In the genomic region with DNA sequence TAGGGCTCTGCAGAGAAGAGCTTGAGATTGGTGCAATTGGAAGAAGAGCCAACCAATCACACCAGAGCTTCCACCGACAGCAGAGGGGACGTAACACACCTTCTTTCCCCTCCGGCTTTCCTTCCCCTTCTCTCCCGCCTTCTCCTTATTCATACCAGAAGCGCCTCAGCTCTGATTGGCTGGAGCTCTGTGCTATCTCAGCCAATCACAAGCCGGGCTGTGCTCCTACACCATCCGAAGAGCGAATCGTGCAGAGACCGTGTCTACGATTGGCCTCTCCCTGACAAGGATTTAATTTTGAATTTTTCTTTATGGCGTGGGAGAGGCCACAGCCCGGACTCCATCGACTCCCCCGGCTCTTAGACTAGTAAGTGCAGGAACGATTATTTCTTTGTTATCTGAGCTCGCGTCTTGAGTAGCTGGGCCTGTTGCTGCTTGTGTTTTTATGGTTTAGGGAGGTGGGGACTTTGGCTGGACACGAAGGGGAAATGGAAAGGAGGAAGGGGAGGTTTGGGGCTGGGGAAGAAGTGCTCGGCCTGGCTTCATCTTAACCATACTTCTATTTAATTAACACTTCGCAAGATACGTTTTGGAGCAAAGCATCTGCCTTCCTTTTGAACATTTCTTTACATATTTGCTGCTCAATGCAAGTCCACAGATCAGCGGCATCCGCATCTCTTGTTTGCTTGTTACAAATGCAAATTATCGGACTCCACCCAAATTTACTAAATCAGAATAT, we compare ENCODE assay signal across 8 cellular contexts. TPM values are rescaled to one million over a fixed set of nuclear protein-coding genes. Genes with fewer than 3 reads are reported as not detected.
DNase-seq lines count a peak whose midpoint lies in the region; ATAC-seq, FAIRE-seq and TF ChIP-seq lines count a peak whose summit lies in the region.

A gene (plus strand): TSS at position 308 of the 739 bp plus-strand sequence. CDS start 14,007 bp downstream, outside the sequence.

- H3K4me1 ChIP-seq in heart left ventricle, result peaks cover 0 to 37% (median 15%) of the 10 kb centered on the region in 12 donors

- H3K27me3 ChIP-seq in SU-DHL-6 (ENCODE audit: low read length) (no peaks in the 10 kb centered on the region), heart left ventricle (no peaks in the 10 kb centered on the region)

- peak within 1 kb of the TSS; percentile 37 for H2AFZ ChIP-seq in SU-DHL-6 (ENCODE audit: low read depth, low read length, severe bottlenecking)

- FAIRE-seq in urothelium cell line (lab: Jason Lieb, UNC), result no peak

- H3K9me2 ChIP-seq in SU-DHL-6 (replicated peaks; ENCODE audit: insufficient read depth, low read length), result no peaks in the 10 kb centered on the region

- H3K9me3 ChIP-seq in SU-DHL-6 (ENCODE audit: insufficient read depth, low read length) (no peaks in the 10 kb centered on the region), heart left ventricle (no peaks in the 10 kb centered on the region)

- H3K9ac ChIP-seq in SU-DHL-6 (ENCODE audit: low read length), result peak within 1 kb of the TSS; percentile 91

- peaks cover 91% of the 10 kb centered on the region for H3K79me2 ChIP-seq in SU-DHL-6 (ENCODE audit: insufficient read depth, low read length)

- H3F3A ChIP-seq in SU-DHL-6 (ENCODE audit: insufficient read depth), result peaks cover 21% of the 10 kb centered on the region

- no peak for TF ChIP-seq CTCF in GM12864 (IDR thresholded peaks at IDR 0.05; ENCODE audit: low read depth, low read length, missing control alignments)
- TF ChIP-seq CTCF in HFF-Myc (IDR thresholded peaks at IDR 0.05; ENCODE audit: low read depth, low read length, missing control alignments), result no peak
- no peak for TF ChIP-seq CTCF in SU-DHL-6 (IDR thresholded peaks at IDR 0.05; ENCODE audit: insufficient read depth, low read length, poor library complexity, severe bottlenecking)
- no peak for TF ChIP-seq CTCF in heart left ventricle (IDR thresholded peaks at IDR 0.05)

- intact Hi-C loops in heart left ventricle (cut with DNase I) (loop anchor here in 6 of 10 donors (1.0 to 10.0 kb wide), 4 partner anchors 49 to 638 kb away; a partner anchor contains a TSS), posterior cingulate gyrus (cut with DNase I) (loop anchor here (2.0 to 10.0 kb wide), 2 partner anchors 49 to 69 kb away; a partner anchor contains a TSS)

- TF ChIP-seq POLR2A in heart left ventricle (IDR thresholded peaks at IDR 0.05), result peak in 1 of 2 donors; percentile 7

- H3K4me2 ChIP-seq in SU-DHL-6 (ENCODE audit: low read depth, low read length, poor library complexity, severe bottlenecking), result peak within 1 kb of the TSS; percentile 100

- peak within 1 kb of the TSS; percentile 75 for H3K4me3 ChIP-seq in GM12864 (ENCODE audit: low read depth, low read length)
- peak within 1 kb of the TSS; percentile 75 for H3K4me3 ChIP-seq in HFF-Myc (replicated peaks; ENCODE audit: low read depth, low read length)
- peak within 1 kb of the TSS; percentile 93 for H3K4me3 ChIP-seq in SU-DHL-6 (ENCODE audit: insufficient read depth, low read length, poor library complexity, severe bottlenecking)
- peak within 1 kb of the TSS; percentile 52 to 91 (median 74) for H3K4me3 ChIP-seq in heart left ventricle

- WGBS in adipose tissue, 3 donors, result 1% methylated on average over 25 of the region's 25 CpGs
- 1% methylated on average over 25 of the region's 25 CpGs for WGBS in heart left ventricle, 4 donors

- H3K36me3 ChIP-seq in SU-DHL-6 (ENCODE audit: low read length) (no peaks in the 10 kb centered on the region; the same call in 1 of the 2 replicates), heart left ventricle (no peaks in the 10 kb centered on the region)

- peak within 1 kb of the TSS; percentile 86 for H3K27ac ChIP-seq in SU-DHL-6 (ENCODE audit: low read depth, low read length)
- peak within 1 kb of the TSS; percentile 4 for H3K27ac ChIP-seq in adipose tissue (ENCODE audit: low read depth, low read length)
- peak within 1 kb of the TSS; percentile 35 to 89 (median 84) for H3K27ac ChIP-seq in heart left ventricle

- H4K20me1 ChIP-seq in SU-DHL-6 (ENCODE audit: low read depth, low read length), result no peaks in the 10 kb centered on the region; the same call in 1 of the 2 replicates

- peak; percentile 94 to 97 (median 96) for ATAC-seq in heart left ventricle

- DNase-seq in GM12864 (ENCODE audit: low read depth) (peak; percentile 100), HFF-Myc (ENCODE audit: extremely low read depth, low read depth) (no peak), NAMALWA (ENCODE audit: low spot score) (peak; percentile 100), heart left ventricle (peak; percentile 92 to 97 (median 95)), posterior cingulate gyrus (peak; percentile 91 to 99 (median 95)), urothelium cell line (ENCODE audit: low spot score) (peak; percentile 99)

RNA-seq across cellular contexts. Expression of the gene that starts here (rescaled TPM):
- polyA plus RNA-seq in adipose tissue (1 to 10 TPM in 1 of 3 donors, under 1 TPM in 2; 0.36 to 1.9 (median 0.94) TPM), heart left ventricle (under 1 TPM; 0.15 to 0.61 TPM)
- 10 to 100 TPM in 1 of 9 donors, 1 to 10 TPM in 5, under 1 TPM in 3; 0.51 to 11.4 (median 1.1) TPM for total RNA-seq in heart left ventricle

Comparison
In these comparisons a context has a peak if more than half of its experiments do, and no peak if none do; other contexts are left out.
1. H3K27ac ChIP-seq: peak in every context shown above with its lines; median percentile 86 in SU-DHL-6; 84 in heart left ventricle; 4 in adipose tissue.